ENCODE assay signal across 10 cellular contexts in the genomic region with DNA sequence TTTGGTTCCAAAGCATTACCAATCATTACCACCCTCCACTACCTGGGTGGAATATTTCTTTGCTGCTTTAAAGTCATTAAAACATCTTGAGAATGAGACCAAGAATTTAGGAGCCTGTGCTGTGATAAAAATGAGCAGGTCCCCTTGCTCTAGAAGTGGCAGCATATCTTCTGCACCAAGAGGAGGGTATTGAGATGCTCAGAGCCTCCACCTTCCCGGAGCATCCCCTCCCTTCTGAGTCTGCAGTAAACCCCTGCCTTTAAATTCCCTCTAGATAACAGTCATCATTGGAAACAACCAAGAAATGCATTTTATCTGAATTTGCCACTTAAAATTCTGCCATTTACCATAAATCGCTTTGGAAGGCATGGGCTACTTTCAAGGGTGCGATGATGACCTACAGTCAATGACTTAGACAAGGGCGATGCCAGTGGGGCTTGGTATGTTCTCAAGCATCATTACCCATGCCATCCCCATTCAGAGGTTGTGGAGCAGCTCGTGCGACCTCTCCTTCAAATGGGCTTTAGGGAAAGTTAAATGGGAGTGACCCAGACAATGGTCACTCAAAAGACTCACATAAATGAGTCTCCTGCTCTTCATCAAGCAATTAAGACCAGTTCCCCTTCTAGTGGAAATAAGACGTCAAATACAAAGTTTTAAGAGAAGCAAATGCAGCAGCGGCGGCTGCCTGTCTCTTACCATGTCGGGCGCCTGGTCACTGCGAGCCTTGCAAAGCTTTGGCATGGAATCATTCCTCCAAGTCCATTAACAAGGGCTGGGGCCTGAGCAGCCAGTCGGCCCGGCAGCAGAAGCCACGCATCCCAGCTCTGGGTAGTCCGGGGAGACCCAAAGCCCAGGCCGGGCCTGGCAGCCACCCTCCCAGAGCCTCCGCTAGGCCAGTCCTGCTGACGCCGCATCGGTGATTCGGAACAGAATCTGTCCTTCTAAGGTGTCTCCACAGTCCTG.
DNase-seq lines count a peak whose midpoint lies in the region; ATAC-seq and TF ChIP-seq lines count a peak whose summit lies in the region.
"Had no signal": no experiment of that assay in that cellular context is flagged by ENCODE, and none has a peak within 500 bp of the region (broad histone marks: within the 10 kb centered on the region; RNA-seq: fewer than 3 reads in every experiment).

No MANE protein-coding gene starts in this region.

- no peak for ATAC-seq in activated T-cell treated with anti-CD3 and anti-CD28 coated beads, Interleukin-2, amount 50 U/mL, for 72 hours (replicated peaks in 1 of 2)
- no peak for ATAC-seq in naive B cell (ENCODE audit: low read depth in 2 of 2)
- no peak for ATAC-seq in GM23338
- ATAC-seq in GM19455 (IDR thresholded peaks at IDR 0.05; ENCODE audit: unreplicated experiment) = no peak

- no peak for TF ChIP-seq CTCF in CD14-positive monocyte (IDR thresholded peaks at IDR 0.05)
- no peak for TF ChIP-seq CTCF in GM23338 (conservative IDR thresholded peaks at IDR 0.05; ENCODE audit: low read depth in 2 of 2)

- H3K36me3 Mint-ChIP-seq in CD14-positive monocyte = peaks cover 0 to 6% of the 10 kb centered on the region in 2 donors
- no peaks in the 10 kb centered on the region for H3K36me3 Mint-ChIP-seq in activated T-cell treated with anti-CD3 and anti-CD28 coated beads, Interleukin-2, amount 50 U/mL, for 72 hours (ENCODE audit: insufficient read depth in 2 of 2)
- H3K36me3 Mint-ChIP-seq in naive B cell = peaks cover 14 to 23% of the 10 kb centered on the region in 2 donors
- H3K36me3 Mint-ChIP-seq in GM23338 (ENCODE audit: low read depth) = peaks cover 40% of the 10 kb centered on the region

- H3K27ac ChIP-seq in GM23338 (ENCODE audit: low read depth) = no peak overlapping the region
- H3K27ac ChIP-seq: RWPE1 had no signal

- H3K27me3 ChIP-seq in GM23338 (ENCODE audit: insufficient read depth) = no peaks in the 10 kb centered on the region

- no peak overlapping the region for H3K4me2 ChIP-seq in GM23338

- H3K27ac Mint-ChIP-seq in CD14-positive monocyte (peak overlapping the region in 1 of 7 donors; percentile 58), naive B cell (peak overlapping the region; percentile 94 to 99 (median 98)), GM23338 (no peak overlapping the region)
- H3K27ac Mint-ChIP-seq in activated T-cell treated with anti-CD3 and anti-CD28 coated beads, Interleukin-2, amount 50 U/mL, for 72 hours = peak overlapping the region; percentile 10

- H3K4me3 Mint-ChIP-seq in CD14-positive monocyte (peak overlapping the region; percentile 50 to 57), naive B cell (peak overlapping the region; percentile 96 to 100 (median 99)), GM23338 (no peak overlapping the region)
- H3K4me3 Mint-ChIP-seq in activated T-cell treated with anti-CD3 and anti-CD28 coated beads, Interleukin-2, amount 50 U/mL, for 72 hours = peak overlapping the region; percentile 65 to 70

- no peaks in the 10 kb centered on the region for H3K4me1 ChIP-seq in GM23338 (ENCODE audit: insufficient read depth)

- no peaks in the 10 kb centered on the region for H3K79me2 ChIP-seq in GM23338 (replicated peaks; ENCODE audit: insufficient read depth)

- peak; percentile 49 for TF ChIP-seq POLR2A in GM19099 (IDR thresholded peaks at IDR 0.05; ENCODE audit: extremely low read depth, insufficient read length, low read depth)

- no peak overlapping the region for H2AFZ ChIP-seq in GM23338

- intact Hi-C loops in CD14-positive monocyte (cut with micrococcal nuclease) = no loop called here

- no peaks in the 10 kb centered on the region for H3F3A ChIP-seq in GM23338 (replicated peaks; ENCODE audit: low read depth)

- H3K9me2 ChIP-seq in GM23338 (ENCODE audit: insufficient read depth) = no peaks in the 10 kb centered on the region

- H4K20me1 ChIP-seq in GM23338 (replicated peaks; ENCODE audit: insufficient read depth) = no peaks in the 10 kb centered on the region

- DNase-seq in CD14-positive monocyte (ENCODE audit: low spot score) (peak; percentile 18), naive B cell (no peak), GM23338 (ENCODE audit: low spot score) (no peak), SW480 (ENCODE audit: low spot score) (no peak)
- no peak for DNase-seq in activated T-cell treated with anti-CD3 and anti-CD28 coated beads, Interleukin-2, amount 50 U/mL, for 72 hours
- DNase-seq in effector CD8-positive, alpha-beta T cell (lab: John Stamatoyannopoulos, UW) = no peak
- DNase-seq: NCI-H146 had no signal

- peaks cover 0 to 8% (median 2%) of the 10 kb centered on the region in 7 donors for H3K9me3 Mint-ChIP-seq in CD14-positive monocyte
- no peaks in the 10 kb centered on the region for H3K9me3 Mint-ChIP-seq in activated T-cell treated with anti-CD3 and anti-CD28 coated beads, Interleukin-2, amount 50 U/mL, for 72 hours
- H3K9me3 Mint-ChIP-seq in naive B cell = peaks cover 0 to 16% (median 2%) of the 10 kb centered on the region in 7 donors
- peaks cover 95% of the 10 kb centered on the region for H3K9me3 Mint-ChIP-seq in GM23338

- no peaks in the 10 kb centered on the region for H3K36me3 ChIP-seq in GM23338 (ENCODE audit: insufficient read depth)

- H3K27me3 Mint-ChIP-seq in CD14-positive monocyte (ENCODE audit: low read depth in 3 of 3) (peaks cover 63 to 75% (median 71%) of the 10 kb centered on the region in 3 donors), naive B cell (no peaks in the 10 kb centered on the region), GM23338 (ENCODE audit: insufficient read depth, low read depth, poor library complexity) (peaks cover 4% of the 10 kb centered on the region)
- peaks cover 18% of the 10 kb centered on the region for H3K27me3 Mint-ChIP-seq in activated T-cell treated with anti-CD3 and anti-CD28 coated beads, Interleukin-2, amount 50 U/mL, for 72 hours (ENCODE audit: low read depth)

- H3K4me1 Mint-ChIP-seq in CD14-positive monocyte (peaks cover 10% of the 10 kb centered on the region), naive B cell (peaks cover 4 to 13% (median 10%) of the 10 kb centered on the region in 3 donors), GM23338 (no peaks in the 10 kb centered on the region)
- H3K4me1 Mint-ChIP-seq in activated T-cell treated with anti-CD3 and anti-CD28 coated beads, Interleukin-2, amount 50 U/mL, for 72 hours (ENCODE audit: low read depth) = peaks cover 26% of the 10 kb centered on the region

- H3K4me3 ChIP-seq in GM23338 = no peak overlapping the region

TF ChIP-seq in GM23338, 12 proteins besides CTCF, POLR2A, EP300 and RAD21 (continues in another document):
- TF ChIP-seq STAT1 (IDR thresholded peaks at IDR 0.05; ENCODE audit: unreplicated experiment) = no peak
- no peak for TF ChIP-seq POLR2AphosphoS5 (IDR thresholded peaks at IDR 0.05; ENCODE audit: low read depth)
- TF ChIP-seq JUNB (IDR thresholded peaks at IDR 0.05; ENCODE audit: unreplicated experiment) = no peak
- no peak for TF ChIP-seq EZH2phosphoT487 (IDR thresholded peaks at IDR 0.05; ENCODE audit: unreplicated experiment)
- TF ChIP-seq NANOG (IDR thresholded peaks at IDR 0.05; ENCODE audit: borderline replicate concordance) = no peak
- TF ChIP-seq, protein P1, sequence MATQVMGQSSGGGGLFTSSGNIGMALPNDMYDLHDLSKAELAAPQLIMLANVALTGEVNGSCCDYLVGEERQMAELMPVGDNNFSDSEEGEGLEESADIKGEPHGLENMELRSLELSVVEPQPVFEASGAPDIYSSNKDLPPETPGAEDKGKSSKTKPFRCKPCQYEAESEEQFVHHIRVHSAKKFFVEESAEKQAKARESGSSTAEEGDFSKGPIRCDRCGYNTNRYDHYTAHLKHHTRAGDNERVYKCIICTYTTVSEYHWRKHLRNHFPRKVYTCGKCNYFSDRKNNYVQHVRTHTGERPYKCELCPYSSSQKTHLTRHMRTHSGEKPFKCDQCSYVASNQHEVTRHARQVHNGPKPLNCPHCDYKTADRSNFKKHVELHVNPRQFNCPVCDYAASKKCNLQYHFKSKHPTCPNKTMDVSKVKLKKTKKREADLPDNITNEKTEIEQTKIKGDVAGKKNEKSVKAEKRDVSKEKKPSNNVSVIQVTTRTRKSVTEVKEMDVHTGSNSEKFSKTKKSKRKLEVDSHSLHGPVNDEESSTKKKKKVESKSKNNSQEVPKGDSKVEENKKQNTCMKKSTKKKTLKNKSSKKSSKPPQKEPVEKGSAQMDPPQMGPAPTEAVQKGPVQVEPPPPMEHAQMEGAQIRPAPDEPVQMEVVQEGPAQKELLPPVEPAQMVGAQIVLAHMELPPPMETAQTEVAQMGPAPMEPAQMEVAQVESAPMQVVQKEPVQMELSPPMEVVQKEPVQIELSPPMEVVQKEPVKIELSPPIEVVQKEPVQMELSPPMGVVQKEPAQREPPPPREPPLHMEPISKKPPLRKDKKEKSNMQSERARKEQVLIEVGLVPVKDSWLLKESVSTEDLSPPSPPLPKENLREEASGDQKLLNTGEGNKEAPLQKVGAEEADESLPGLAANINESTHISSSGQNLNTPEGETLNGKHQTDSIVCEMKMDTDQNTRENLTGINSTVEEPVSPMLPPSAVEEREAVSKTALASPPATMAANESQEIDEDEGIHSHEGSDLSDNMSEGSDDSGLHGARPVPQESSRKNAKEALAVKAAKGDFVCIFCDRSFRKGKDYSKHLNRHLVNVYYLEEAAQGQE (IDR thresholded peaks at IDR 0.05; ENCODE audit: unreplicated experiment) = no peak
- no peak for TF ChIP-seq ZNF331 (CRISPR knock-in tag; IDR thresholded peaks at IDR 0.05; ENCODE audit: low read depth)
- TF ChIP-seq EZH2 (IDR thresholded peaks at IDR 0.05; ENCODE audit: low read depth, unreplicated experiment) = no peak
- no peak for TF ChIP-seq CREB1 (CRISPR knock-in tag; IDR thresholded peaks at IDR 0.05; ENCODE audit: low read depth)
